8 cellular contexts compared by ENCODE assay signal in genomic region chr1:53278294-53278693, GRCh38. TPM values are rescaled to one million over a fixed set of nuclear protein-coding genes. Genes with fewer than 3 reads are reported as not detected.
DNase-seq lines count a peak whose midpoint lies in the region; ATAC-seq and TF ChIP-seq lines count a peak whose summit lies in the region.

No MANE protein-coding gene starts in this region.

- H3K27ac ChIP-seq in Karpas-422 (ENCODE audit: low read length), result no peak overlapping the region
- no peak overlapping the region for H3K27ac ChIP-seq in caudate nucleus (ENCODE audit: low read depth, low read length)

- DNase-seq in G401 (ENCODE audit: low spot score) (peak; percentile 59), Karpas-422 (peak; percentile 84), caudate nucleus (lab: John Stamatoyannopoulos, UW) (peak in 41 of 61 donors; percentile 2 to 72 (median 19)), lower leg skin (ENCODE audit: low spot score in 2 of 2) (peak; percentile 26 to 90), NCI-H526 treated with DMSO at 0.1 percent for 48 hours (lab: John Stamatoyannopoulos, UW) (no peak)
- peak; percentile 45 for DNase-seq in stimulated activated CD8-positive, alpha-beta memory T cell treated with anti-CD3 and anti-CD28 coated beads, Interleukin-15, amount 100 ng/mL, for 24 hours (ENCODE audit: low read depth)

- ATAC-seq in activated CD4-positive, CD25-positive, alpha-beta regulatory T cell treated with anti-CD3 and anti-CD28 coated beads, Interleukin-2, amount 50 U/mL, for 24 hours, result peak; percentile 64 to 65
- ATAC-seq in HG02623 (IDR thresholded peaks at IDR 0.05; ENCODE audit: unreplicated experiment), result no peak

- no peaks in the 10 kb centered on the region for H4K20me1 ChIP-seq in Karpas-422 (ENCODE audit: insufficient read depth, low read depth, low read length)

- H3K4me1 ChIP-seq in Karpas-422 (ENCODE audit: low read length), result no peaks in the 10 kb centered on the region

- no peak for TF ChIP-seq POLR2A in lower leg skin (IDR thresholded peaks at IDR 0.05)

- H3K27me3 ChIP-seq in Karpas-422 (ENCODE audit: low read length), result no peaks in the 10 kb centered on the region

- H3K36me3 ChIP-seq in Karpas-422 (ENCODE audit: insufficient read depth, low read length), result peaks cover 22% of the 10 kb centered on the region; the same call in 1 of the 2 replicates

- in situ Hi-C loops in G401 (cut with HindIII; ENCODE audit: low sequenced_read_pairs), result no loop called here

- H3K4me2 ChIP-seq in Karpas-422 (ENCODE audit: low read depth, low read length, poor library complexity, severe bottlenecking), result no peak overlapping the region

- no peaks in the 10 kb centered on the region for H3K9me3 ChIP-seq in Karpas-422 (ENCODE audit: low read length)

- H3K4me3 ChIP-seq in Karpas-422 (ENCODE audit: low read length) (no peak overlapping the region), lower leg skin (ENCODE audit: low read depth, poor library complexity, severe bottlenecking) (no peak overlapping the region)

- no peaks in the 10 kb centered on the region for H3K9me2 ChIP-seq in Karpas-422 (replicated peaks; ENCODE audit: insufficient read depth, low read length)

- intact Hi-C loops in lower leg skin (cut with DNase I; ENCODE audit: low total_unique reads), result loop anchor here (2.0 kb wide), 1 partner anchor 115 kb away; no protein-coding TSS in a partner anchor

- H3K79me2 ChIP-seq in Karpas-422 (ENCODE audit: low read length), result no peaks in the 10 kb centered on the region

- WGBS in lower leg skin, 2 donors, result 15 to 19% methylated on average over 8 of the region's 8 CpGs

- TF ChIP-seq CTCF in lower leg skin (IDR thresholded peaks at IDR 0.05), result peak in 1 of 3 donors; percentile 69

- no peak overlapping the region for H3K9ac ChIP-seq in Karpas-422 (ENCODE audit: low read length)

- no peak overlapping the region for H2AFZ ChIP-seq in Karpas-422 (ENCODE audit: low read length)

RNA-seq across cellular contexts. Expression of gene MAGOH, which starts 40.0 kb away (rescaled TPM):
- 15.2 and 55.9 TPM in 2 replicates for total RNA-seq in G401 (2014; rRNA removed; shearing (Covaris generic))
- 67.1 and 76.4 TPM in 2 replicates for total RNA-seq in Karpas-422 (2014; rRNA removed; shearing (Covaris generic); ENCODE audit: low replicate concordance)
- total RNA-seq in lower leg skin, result 10 to 100 TPM; 15.2 to 33.7 (median 21.1) TPM

RNA-seq across cellular contexts. Expression of gene LRP8, which starts 49.6 kb away (rescaled TPM):
- total RNA-seq in G401 (2014; rRNA removed; shearing (Covaris generic)), result 7.0 and 8.0 TPM in 2 replicates
- total RNA-seq in Karpas-422 (2014; rRNA removed; shearing (Covaris generic); ENCODE audit: low replicate concordance), result 26.7 and 35.4 TPM in 2 replicates
- total RNA-seq in lower leg skin, result 1 to 10 TPM in 3 of 4 donors, under 1 TPM in 1; 0.76 to 4.0 (median 2.0) TPM

RNA-seq across cellular contexts. Expression of gene CZIB, which starts 57.9 kb away (rescaled TPM):
- 61.6 and 70.9 TPM in 2 replicates for total RNA-seq in G401 (2014; rRNA removed; shearing (Covaris generic))
- total RNA-seq in Karpas-422 (2014; rRNA removed; shearing (Covaris generic); ENCODE audit: low replicate concordance), result 64.2 and 72.7 TPM in 2 replicates
- total RNA-seq in lower leg skin, result 10 to 100 TPM; 19.1 to 39.8 (median 29.0) TPM
